26 cellular contexts compared by ENCODE assay signal in genomic region chr4:87857789-87858188, GRCh38. TPM values are rescaled to one million over a fixed set of nuclear protein-coding genes. Genes with fewer than 3 reads are reported as not detected.
"Had no signal": no experiment of that assay in that cellular context is flagged by ENCODE, and none has a peak within 500 bp of the region (broad histone marks: within the 10 kb centered on the region; RNA-seq: fewer than 3 reads in every experiment).

No MANE protein-coding gene starts in this region.

- H3K27me3 ChIP-seq: SJSA1 had no signal

- H3K4me3 ChIP-seq: K562, SJSA1, SK-N-MC had no signal

- H3K27ac ChIP-seq: HL-60, KMS-11, SJSA1, SK-N-MC had no signal

- H3K4me1 ChIP-seq: SJSA1 had no signal

- H3K36me3 ChIP-seq: SJSA1 had no signal

- H3K4me2 ChIP-seq: KMS-11 had no signal

- H3K9ac ChIP-seq: KMS-11 had no signal

- ATAC-seq: K562 had no signal

- H3K9me3 ChIP-seq: SJSA1 had no signal

- DNase-seq: Kasumi-1, MM.1S, NCI-H1092 treated with DMSO at 0.1 percent for 48 hours, NCI-H1436, NCI-H187, NCI-H2029, NCI-H2081 treated with DMSO at 0.1 percent for 48 hours, NCI-H2171, NCI-H226, NCI-H446, NCI-H510A, NCI-H524 treated with DMSO at 0.1 percent for 48 hours, NCI-H69, NCI-H774, Right ventricle myocardium superior, RPMI8226, SIG-M5 had no signal

- FAIRE-seq: HTR-8/SVneo, K562, RCC 7860 had no signal

RNA-seq across cellular contexts. Expression of gene MEPE, which starts 25.0 kb away (rescaled TPM):
- total RNA-seq: K562, Right ventricle myocardium superior had no signal
- polyA plus RNA-seq: IgD-negative memory B cell, K562 had no signal

RNA-seq across cellular contexts. Expression of gene IBSP, which starts 58.4 kb away (rescaled TPM):
- total RNA-seq: K562, M059J, Right ventricle myocardium superior had no signal
- polyA plus RNA-seq: IgD-negative memory B cell, K562 had no signal
